ENCODE assay signal across 21 cellular contexts in genomic region chr19:4103073-4103418, GRCh38. TPM values are rescaled to one million over a fixed set of nuclear protein-coding genes. Genes with fewer than 3 reads are reported as not detected.
DNase-seq lines count a peak whose midpoint lies in the region; ATAC-seq and TF ChIP-seq lines count a peak whose summit lies in the region.
"Had no signal": no experiment of that assay in that cellular context is flagged by ENCODE, and none has a peak within 500 bp of the region (broad histone marks: within the 10 kb centered on the region; RNA-seq: fewer than 3 reads in every experiment).

No MANE protein-coding gene starts in this region.

- CTCF ChIA-PET in IMR-90 (lab: Yijun Ruan, JAX) = no interaction called here

- no peak overlapping the region for H2BK20ac ChIP-seq in IMR-90 (ENCODE audit: low read depth, low read length)

- no peak overlapping the region for H2BK120ac ChIP-seq in IMR-90 (ENCODE audit: low read depth, low read length)

- no peak overlapping the region for H3K18ac ChIP-seq in IMR-90 (ENCODE audit: low read depth, low read length)

- H3K4me1 ChIP-seq in IMR-90 (ENCODE audit: control insufficient read depth, insufficient read depth, low read length) (peaks cover 2% of the 10 kb centered on the region), Karpas-422 (ENCODE audit: low read length) (no peaks in the 10 kb centered on the region)
- H3K4me1 ChIP-seq: uterus had no signal

- POLR2A ChIA-PET in IMR-90 (lab: Charles Lee; ENCODE audit: unreplicated experiment) = no interaction called here

- peak; percentile 21 for DNase-seq in EH (ENCODE audit: low read depth)
- DNase-seq in IMR-90 = no peak
- peak; percentile 58 for DNase-seq in activated naive CD8-positive, alpha-beta T cell treated with anti-CD3 and anti-CD28 coated beads, Interleukin-2, amount 50 U/mL, for 24 hours
- no peak for DNase-seq in immature natural killer cell
- no peak for DNase-seq in Karpas-422
- no peak for DNase-seq in COLO668 (lab: John Stamatoyannopoulos, UW; ENCODE audit: unreplicated experiment)
- DNase-seq: CD8-positive, alpha-beta T cell; cerebellar nuclear complex; HCEC 1CT; NCI-H1930; stimulated activated CD4-positive, alpha-beta T cell treated with anti-CD3 and anti-CD28 coated beads, Interleukin-4, amount 100 ng/mL, for 24 hours; stimulated activated naive CD4-positive, alpha-beta T cell; uterus had no signal

- TF ChIP-seq CTCF in IMR-90 (conservative IDR thresholded peaks at IDR 0.05; ENCODE audit: low read depth, low read length) = no peak

- H3K9ac ChIP-seq in IMR-90 (ENCODE audit: low read depth, low read length) (no peak overlapping the region), Karpas-422 (ENCODE audit: low read length) (no peak overlapping the region)
- H3K9ac ChIP-seq: KMS-11 had no signal

- peak overlapping the region; percentile 78 for H3K27ac Mint-ChIP-seq in activated naive CD8-positive, alpha-beta T cell treated with anti-CD3 and anti-CD28 coated beads, Interleukin-2, amount 50 U/mL, for 24 hours
- peak overlapping the region in 5 of 6 donors; percentile 19 to 99 (median 98) for H3K27ac Mint-ChIP-seq in immature natural killer cell
- H3K27ac Mint-ChIP-seq: activated naive CD8-positive, alpha-beta T cell; nephron had no signal

- no peak overlapping the region for H3K56ac ChIP-seq in IMR-90 (ENCODE audit: extremely low read depth, insufficient read depth, low read length)

- no TSS peak for BruUV-seq in IMR-90 (replicated peaks; lab: Mats Ljungman, UMichigan)

- no peak for TF ChIP-seq POLR2A in IMR-90 (IDR thresholded peaks at IDR 0.05; ENCODE audit: low read depth, low read length)

- intact Hi-C loops in IMR-90 (cut with micrococcal nuclease) = no loop called here

- no peak for TF ChIP-seq RAD21 in IMR-90 (IDR thresholded peaks at IDR 0.05; ENCODE audit: low read length)

- H3K4me2 ChIP-seq in IMR-90 (ENCODE audit: low read depth, low read length) = no peak overlapping the region
- H3K4me2 ChIP-seq in Karpas-422 (ENCODE audit: low read depth, low read length, poor library complexity, severe bottlenecking) = no peak overlapping the region
- H3K4me2 ChIP-seq: KMS-11 had no signal

- in situ Hi-C loops in IMR-90 (cut with MboI; ENCODE audit: low sequenced_read_pairs) = no loop called here

- WGBS in IMR-90 (ENCODE audit: extremely low coverage in 2 of 2, insufficient read length in 1 of 2), 2 experiments = 88% methylated on average over 3 of the region's 10 CpGs; no CpG with 5 or more reads in 1 of the 2 experiments

- no peak overlapping the region for H3K23ac ChIP-seq in IMR-90 (ENCODE audit: low read depth, low read length)

- peaks cover 42% of the 10 kb centered on the region for H3K4me1 Mint-ChIP-seq in activated naive CD8-positive, alpha-beta T cell treated with anti-CD3 and anti-CD28 coated beads, Interleukin-2, amount 50 U/mL, for 24 hours
- peaks cover 44% of the 10 kb centered on the region in 2 donors for H3K4me1 Mint-ChIP-seq in immature natural killer cell
- H3K4me1 Mint-ChIP-seq: nephron had no signal

- H3K79me2 ChIP-seq in Karpas-422 (ENCODE audit: low read length) = no peaks in the 10 kb centered on the region

- H3K4ac ChIP-seq in IMR-90 (ENCODE audit: low read depth, low read length) = no peak overlapping the region

- H3K9me3 ChIP-seq in IMR-90 (ENCODE audit: control insufficient read depth, insufficient read depth, low read length) (no peaks in the 10 kb centered on the region), Karpas-422 (ENCODE audit: low read length) (no peaks in the 10 kb centered on the region)
- H3K9me3 ChIP-seq: right atrium auricular region, uterus had no signal

- H2AK9ac ChIP-seq in IMR-90 (replicated peaks; ENCODE audit: low read depth, low read length, poor library complexity) = peak overlapping the region; percentile 37

- no peak overlapping the region for H4K91ac ChIP-seq in IMR-90 (ENCODE audit: insufficient read depth, low read depth, low read length)

- dilution Hi-C loops in IMR-90 (cut with HindIII; ENCODE audit: low sequenced_read_pairs, unreplicated experiment) = no loop called here

- H4K8ac ChIP-seq in IMR-90 (ENCODE audit: low read depth in 2 of 2, low read length in 2 of 2) = no peak overlapping the region

- peaks cover 13% of the 10 kb centered on the region; the same call in 1 of the 2 replicates for H3K9me1 ChIP-seq in IMR-90 (ENCODE audit: insufficient read depth, low read length)

- H2BK5ac ChIP-seq in IMR-90 (ENCODE audit: low read depth, low read length, poor library complexity, severe bottlenecking) = peak overlapping the region; percentile 18

- H3K4me3 ChIP-seq in IMR-90 (ENCODE audit: insufficient read depth, low read depth, low read length) = no peak overlapping the region
- H3K4me3 ChIP-seq in Karpas-422 (ENCODE audit: low read length) = no peak overlapping the region
- H3K4me3 ChIP-seq: right atrium auricular region, uterus had no signal

- H4K5ac ChIP-seq in IMR-90 (ENCODE audit: low read depth, low read length) = no peak overlapping the region

- H2AK5ac ChIP-seq in IMR-90 (ENCODE audit: low read depth, low read length) = no peak overlapping the region

- no peaks in the 10 kb centered on the region for H3K9me2 ChIP-seq in Karpas-422 (replicated peaks; ENCODE audit: insufficient read depth, low read length)

- peaks cover 72% of the 10 kb centered on the region for H3K36me3 ChIP-seq in IMR-90 (ENCODE audit: control insufficient read depth, insufficient read depth, low read length)
- H3K36me3 ChIP-seq in Karpas-422 (ENCODE audit: insufficient read depth, low read length) = peaks cover 5% of the 10 kb centered on the region; the same call in 1 of the 2 replicates
- H3K36me3 ChIP-seq: uterus had no signal

- no peak overlapping the region for H3K14ac ChIP-seq in IMR-90 (replicated peaks; ENCODE audit: low read depth, low read length)

- H2AFZ ChIP-seq in IMR-90 (replicated peaks; ENCODE audit: low read length, poor library complexity) (no peak overlapping the region), Karpas-422 (ENCODE audit: low read length) (no peak overlapping the region)

- no peaks in the 10 kb centered on the region for H3K27me3 Mint-ChIP-seq in activated naive CD8-positive, alpha-beta T cell treated with anti-CD3 and anti-CD28 coated beads, Interleukin-2, amount 50 U/mL, for 24 hours
- peaks cover 16 to 27% (median 17%) of the 10 kb centered on the region in 3 donors for H3K27me3 Mint-ChIP-seq in immature natural killer cell (ENCODE audit: low read depth in 3 of 3)
- H3K27me3 Mint-ChIP-seq: activated naive CD8-positive, alpha-beta T cell had no signal

- H3K79me1 ChIP-seq in IMR-90 (ENCODE audit: low read depth in 1 of 2, low read length in 2 of 2) = peaks cover 10 to 42% of the 10 kb centered on the region in 2 experiments

- H3K9me3 Mint-ChIP-seq in activated naive CD8-positive, alpha-beta T cell treated with anti-CD3 and anti-CD28 coated beads, Interleukin-2, amount 50 U/mL, for 24 hours = no peaks in the 10 kb centered on the region
- H3K9me3 Mint-ChIP-seq in immature natural killer cell = peaks cover 0 to 3% (median 0%) of the 10 kb centered on the region in 6 donors
- H3K9me3 Mint-ChIP-seq: CD8-positive, alpha-beta T cell; nephron had no signal

- ATAC-seq in IMR-90 (ENCODE audit: low read depth) (no peak), GM21390 (IDR thresholded peaks at IDR 0.05; ENCODE audit: unreplicated experiment) (no peak)
- ATAC-seq in activated naive CD8-positive, alpha-beta T cell treated with anti-CD3 and anti-CD28 coated beads, Interleukin-2, amount 50 U/mL, for 24 hours = peak; percentile 58
- ATAC-seq: CD8-positive, alpha-beta T cell had no signal

- H3K4me3 Mint-ChIP-seq in activated naive CD8-positive, alpha-beta T cell treated with anti-CD3 and anti-CD28 coated beads, Interleukin-2, amount 50 U/mL, for 24 hours = no peak overlapping the region
- no peak overlapping the region for H3K4me3 Mint-ChIP-seq in immature natural killer cell
- H3K4me3 Mint-ChIP-seq: activated naive CD8-positive, alpha-beta T cell; CD8-positive, alpha-beta T cell; nephron had no signal

- peaks cover 10% of the 10 kb centered on the region for H4K20me1 ChIP-seq in IMR-90 (ENCODE audit: insufficient read depth, low read length)
- no peaks in the 10 kb centered on the region for H4K20me1 ChIP-seq in Karpas-422 (ENCODE audit: insufficient read depth, low read depth, low read length)

- no peak overlapping the region for H2BK15ac ChIP-seq in IMR-90 (ENCODE audit: low read depth, low read length)

- H3K27me3 ChIP-seq in IMR-90 (ENCODE audit: control insufficient read depth, insufficient read depth, low read length) (no peaks in the 10 kb centered on the region), Karpas-422 (ENCODE audit: low read length) (no peaks in the 10 kb centered on the region)
- H3K27me3 ChIP-seq: right atrium auricular region, uterus had no signal

- no peak overlapping the region for H3K27ac ChIP-seq in IMR-90 (ENCODE audit: insufficient read depth, low read length)
- no peak overlapping the region for H3K27ac ChIP-seq in Karpas-422 (ENCODE audit: low read length)
- H3K27ac ChIP-seq: KMS-11, right atrium auricular region, uterus had no signal

- peaks cover 31% of the 10 kb centered on the region for H3K36me3 Mint-ChIP-seq in activated naive CD8-positive, alpha-beta T cell treated with anti-CD3 and anti-CD28 coated beads, Interleukin-2, amount 50 U/mL, for 24 hours (ENCODE audit: low read depth)
- peaks cover 6 to 12% (median 11%) of the 10 kb centered on the region in 3 donors for H3K36me3 Mint-ChIP-seq in immature natural killer cell
- H3K36me3 Mint-ChIP-seq: activated naive CD8-positive, alpha-beta T cell had no signal

TF ChIP-seq in IMR-90, 13 proteins besides CTCF, POLR2A, EP300 and RAD21 (continues in another document):
- TF ChIP-seq FOS (IDR thresholded peaks at IDR 0.05; ENCODE audit: low read depth, low read length) = no peak
- TF ChIP-seq MXI1 (IDR thresholded peaks at IDR 0.05; ENCODE audit: borderline replicate concordance, low read depth, low read length) = no peak

RNA-seq across cellular contexts. Expression of gene MAP2K2, which starts 20.9 kb away (rescaled TPM):
- 107 and 115 TPM in 2 replicates for total RNA-seq in IMR-90 (2012; rRNA removed)
- polyA plus RNA-seq in IMR-90 (2012; rRNA removed) (151 and 196 TPM in 2 replicates), immature natural killer cell (10 to 100 TPM; 75.5 to 96.0 (median 86.6) TPM)
- 175 and 201 TPM in 2 replicates for polyA plus RNA-seq in IMR-90 (2012; cell fraction: cytosol; rRNA removed)
- polyA plus RNA-seq in IMR-90 (2012; cell fraction: nucleus; rRNA removed; ENCODE audit: low replicate concordance) = 144 and 291 TPM in 2 replicates
- total RNA-seq in Karpas-422 (2014; rRNA removed; shearing (Covaris generic); ENCODE audit: low replicate concordance) = 106 and 270 TPM in 2 replicates

RNA-seq across cellular contexts. Expression of gene ZBTB7A, which starts 36.3 kb away (rescaled TPM):
- 3.2 and 4.2 TPM in 2 replicates for total RNA-seq in IMR-90 (2012; rRNA removed)
- polyA plus RNA-seq in IMR-90 (2012; rRNA removed) (10.3 and 14.7 TPM in 2 replicates), immature natural killer cell (10 to 100 TPM; 10.2 to 62.3 (median 29.0) TPM)
- polyA plus RNA-seq in IMR-90 (2012; cell fraction: cytosol; rRNA removed) = 6.9 and 17.2 TPM in 2 replicates
- polyA plus RNA-seq in IMR-90 (2012; cell fraction: nucleus; rRNA removed; ENCODE audit: low replicate concordance) = 22.8 and 55.1 TPM in 2 replicates
- 7.2 and 29.3 TPM in 2 replicates for total RNA-seq in Karpas-422 (2014; rRNA removed; shearing (Covaris generic); ENCODE audit: low replicate concordance)

RNA-seq across cellular contexts. Expression of gene CREB3L3, which starts 50.4 kb away (rescaled TPM):
- total RNA-seq in IMR-90 (2012; rRNA removed) = not detected in 2 replicates
- not detected in 2 replicates for polyA plus RNA-seq in IMR-90 (2012; rRNA removed)
- polyA plus RNA-seq in IMR-90 (2012; cell fraction: cytosol; rRNA removed) = not detected in 2 replicates
- not detected in 2 replicates for polyA plus RNA-seq in IMR-90 (2012; cell fraction: nucleus; rRNA removed; ENCODE audit: low replicate concordance)
- polyA plus RNA-seq in immature natural killer cell = not detected
- total RNA-seq in Karpas-422 (2014; rRNA removed; shearing (Covaris generic); ENCODE audit: low replicate concordance) = not detected in 2 replicates
- total RNA-seq: activated CD8-positive, alpha-beta memory T cell treated with anti-CD3 and anti-CD28 coated beads for 36 hours; CD8-positive, alpha-beta T cell; endothelial cell of umbilical vein; lower leg skin; right atrium auricular region; uterus had no signal
- polyA plus RNA-seq: endothelial cell of umbilical vein had no signal

Comparison
In these comparisons a context has a peak if more than half of its experiments do, and no peak if none do; other contexts are left out.
1. DNase-seq: peak in EH (single experiment) and activated naive CD8-positive, alpha-beta T cell treated with anti-CD3 and anti-CD28 coated beads, Interleukin-2, amount 50 U/mL, for 24 hours (single experiment); none in IMR-90 (single experiment), immature natural killer cell (0 of 3), Karpas-422 (single experiment) and COLO668 (single experiment).